13 cellular contexts compared by ENCODE assay signal in genomic region chr11:103904324-103904667, GRCh38.
DNase-seq lines count a peak whose midpoint lies in the region; ATAC-seq and TF ChIP-seq lines count a peak whose summit lies in the region.
"Had no signal": no experiment of that assay in that cellular context is flagged by ENCODE, and none has a peak within 500 bp of the region (broad histone marks: within the 10 kb centered on the region; RNA-seq: fewer than 3 reads in every experiment).

No MANE protein-coding gene starts in this region.

- peaks cover 16% of the 10 kb centered on the region in 2 donors for H3K4me1 Mint-ChIP-seq in natural killer cell treated with Interleukin-12 subunit alpha and Interleukin-12 subunit beta and Interleukin-15 and Interleukin-18, amount 100 ng/mL, for 72 hours (ENCODE audit: low read depth in 2 of 2)

- H3K9ac ChIP-seq in DND-41 (ENCODE audit: low read depth, low read length), result no peak overlapping the region
- H3K9ac ChIP-seq: neural progenitor cell had no signal

- H3K27me3 ChIP-seq in DND-41 (ENCODE audit: insufficient read depth, low read length, poor library complexity) (no peaks in the 10 kb centered on the region), right lobe of liver (no peaks in the 10 kb centered on the region)
- H3K27me3 ChIP-seq: neural progenitor cell had no signal

- intact Hi-C loops in right lobe of liver (cut with DNase I), result no loop called here

- H3K4me3 ChIP-seq in DND-41 (ENCODE audit: low read depth in 1 of 2, low read length in 2 of 2) (no peak overlapping the region), right lobe of liver (no peak overlapping the region)
- H3K4me3 ChIP-seq: neural progenitor cell had no signal

- whole genome bisulfite sequencing in right lobe of liver (ENCODE audit: insufficient coverage, low coverage, low lambda C conversion rate, missing lambda C conversion rate), result 54% methylated on average over 2 of the region's 3 CpGs

- no peaks in the 10 kb centered on the region for H3K79me2 ChIP-seq in DND-41 (ENCODE audit: insufficient read depth, low read length)

- DNase-seq in DND-41 (no peak), NCI-H510A (lab: John Stamatoyannopoulos, UW) (no peak), right lobe of liver (no peak), inferior parietal cortex (ENCODE audit: extremely low spot score) (no peak)
- no peak for DNase-seq in natural killer cell treated with Interleukin-12 subunit alpha and Interleukin-12 subunit beta and Interleukin-15 and Interleukin-18, amount 100 ng/mL, for 72 hours (ENCODE audit: low spot score)
- DNase-seq: activated naive CD4-positive, alpha-beta T cell treated with anti-CD3 and anti-CD28 coated beads for 36 hours; kidney glomerular epithelial cell; NCI-H2029 treated with DMSO at 0.1 percent for 48 hours; stimulated activated naive CD8-positive, alpha-beta T cell treated with anti-CD3 and anti-CD28 coated beads, Interleukin-15, Interleukin-2, amounts not matched to agents 100 U/mL and 50 U/mL, for 24 hours had no signal

- no peaks in the 10 kb centered on the region for H4K20me1 ChIP-seq in DND-41 (ENCODE audit: insufficient read depth, low read length)

- H3K4me1 ChIP-seq in DND-41 (ENCODE audit: insufficient read depth, low read length) (peaks cover 33% of the 10 kb centered on the region), right lobe of liver (no peaks in the 10 kb centered on the region)
- H3K4me1 ChIP-seq: neural progenitor cell had no signal

- H3K27ac Mint-ChIP-seq in natural killer cell treated with Interleukin-12 subunit alpha and Interleukin-12 subunit beta and Interleukin-15 and Interleukin-18, amount 100 ng/mL, for 72 hours, result no peak overlapping the region
- H3K27ac Mint-ChIP-seq: activated naive CD4-positive, alpha-beta T cell treated with anti-CD3 and anti-CD28 coated beads for 36 hours; neural progenitor cell had no signal

- H3K4me2 ChIP-seq in DND-41 (ENCODE audit: insufficient read depth, low read length), result no peak overlapping the region
- H3K4me2 ChIP-seq: neural progenitor cell had no signal

- TF ChIP-seq CTCF in DND-41 (IDR thresholded peaks at IDR 0.05; ENCODE audit: borderline replicate concordance, extremely low read depth, low read length, poor library complexity, severe bottlenecking), result no peak
- no peak for TF ChIP-seq CTCF in right lobe of liver (IDR thresholded peaks at IDR 0.05)

- H2AFZ ChIP-seq in DND-41 (ENCODE audit: low read depth, low read length), result no peak overlapping the region
- H2AFZ ChIP-seq: neural progenitor cell had no signal

- H3K27ac ChIP-seq in DND-41 (ENCODE audit: low read length), result no peak overlapping the region
- H3K27ac ChIP-seq in right lobe of liver, result no peak overlapping the region
- H3K27ac ChIP-seq: neural progenitor cell had no signal

- ATAC-seq in DND-41 (ENCODE audit: insufficient read depth, low read depth) (peak; percentile 29; the same call in 1 of the 3 replicates), GM19328 (IDR thresholded peaks at IDR 0.05; ENCODE audit: unreplicated experiment) (peak; percentile 70), HG02678 (IDR thresholded peaks at IDR 0.05; ENCODE audit: unreplicated experiment) (peak; percentile 79), HG03439 (IDR thresholded peaks at IDR 0.05; ENCODE audit: unreplicated experiment) (peak; percentile 79), right lobe of liver (no peak)
- no peak for ATAC-seq in natural killer cell treated with Interleukin-12 subunit alpha and Interleukin-12 subunit beta and Interleukin-15 and Interleukin-18, amount 100 ng/mL, for 72 hours
- ATAC-seq: stimulated activated naive CD8-positive, alpha-beta T cell treated with anti-CD3 and anti-CD28 coated beads, Interleukin-15, Interleukin-2, amounts not matched to agents 100 U/mL and 50 U/mL, for 24 hours had no signal

- no peaks in the 10 kb centered on the region for H3K27me3 Mint-ChIP-seq in natural killer cell treated with Interleukin-12 subunit alpha and Interleukin-12 subunit beta and Interleukin-15 and Interleukin-18, amount 100 ng/mL, for 72 hours

- no peaks in the 10 kb centered on the region for H3K36me3 Mint-ChIP-seq in natural killer cell treated with Interleukin-12 subunit alpha and Interleukin-12 subunit beta and Interleukin-15 and Interleukin-18, amount 100 ng/mL, for 72 hours
- H3K36me3 Mint-ChIP-seq: neural progenitor cell had no signal

- TF ChIP-seq POLR2A in right lobe of liver (IDR thresholded peaks at IDR 0.05), result no peak

- H3K36me3 ChIP-seq in DND-41 (ENCODE audit: insufficient read depth, low read length), result no peaks in the 10 kb centered on the region
- H3K36me3 ChIP-seq in right lobe of liver, result no peaks in the 10 kb centered on the region
- H3K36me3 ChIP-seq: neural progenitor cell had no signal

- H3K4me3 Mint-ChIP-seq in natural killer cell treated with Interleukin-12 subunit alpha and Interleukin-12 subunit beta and Interleukin-15 and Interleukin-18, amount 100 ng/mL, for 72 hours, result no peak overlapping the region
- H3K4me3 Mint-ChIP-seq: activated naive CD4-positive, alpha-beta T cell treated with anti-CD3 and anti-CD28 coated beads for 36 hours; neural progenitor cell had no signal

- H3K9me3 ChIP-seq in DND-41 (ENCODE audit: insufficient read depth, low read length, severe bottlenecking) (no peaks in the 10 kb centered on the region), right lobe of liver (no peaks in the 10 kb centered on the region)

- H3K9me3 Mint-ChIP-seq in natural killer cell treated with Interleukin-12 subunit alpha and Interleukin-12 subunit beta and Interleukin-15 and Interleukin-18, amount 100 ng/mL, for 72 hours, result no peaks in the 10 kb centered on the region
- H3K9me3 Mint-ChIP-seq: activated naive CD4-positive, alpha-beta T cell treated with anti-CD3 and anti-CD28 coated beads for 36 hours; neural progenitor cell had no signal

Comparison
In these comparisons a context has a peak if more than half of its experiments do, and no peak if none do; other contexts are left out.
1. ATAC-seq: peak in DND-41 (single experiment), GM19328 (single experiment), HG02678 (single experiment) and HG03439 (single experiment); none in right lobe of liver (0 of 4) and natural killer cell treated with Interleukin-12 subunit alpha and Interleukin-12 subunit beta and Interleukin-15 and Interleukin-18, amount 100 ng/mL, for 72 hours (0 of 2).